Comparison of ENCODE assay signal across 1 cellular context in genomic region chr22:20552913-20553401, GRCh38.
TF ChIP-seq lines count a peak whose summit lies in the region.

No MANE protein-coding gene starts in this region.

TF ChIP-seq in HepG2, 621 proteins besides CTCF, POLR2A, EP300 and RAD21 (continued from another document and continues in another):
- TF ChIP-seq ZNF232 (CRISPR knock-in tag; IDR thresholded peaks at IDR 0.05; ENCODE audit: borderline replicate concordance), result no peak
- TF ChIP-seq HMG20A (CRISPR knock-in tag; IDR thresholded peaks at IDR 0.05; ENCODE audit: borderline replicate concordance), result peak; percentile 75; the same call in 1 of the 2 replicates
- TF ChIP-seq, protein P1, sequence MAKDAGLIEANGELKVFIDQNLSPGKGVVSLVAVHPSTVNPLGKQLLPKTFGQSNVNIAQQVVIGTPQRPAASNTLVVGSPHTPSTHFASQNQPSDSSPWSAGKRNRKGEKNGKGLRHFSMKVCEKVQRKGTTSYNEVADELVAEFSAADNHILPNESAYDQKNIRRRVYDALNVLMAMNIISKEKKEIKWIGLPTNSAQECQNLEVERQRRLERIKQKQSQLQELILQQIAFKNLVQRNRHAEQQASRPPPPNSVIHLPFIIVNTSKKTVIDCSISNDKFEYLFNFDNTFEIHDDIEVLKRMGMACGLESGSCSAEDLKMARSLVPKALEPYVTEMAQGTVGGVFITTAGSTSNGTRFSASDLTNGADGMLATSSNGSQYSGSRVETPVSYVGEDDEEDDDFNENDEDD (CRISPR knock-in tag; IDR thresholded peaks at IDR 0.05; ENCODE audit: borderline replicate concordance), result no peak
- peak; percentile 57; the same call in 1 of the 2 replicates for TF ChIP-seq AHDC1 (CRISPR knock-in tag; IDR thresholded peaks at IDR 0.05; ENCODE audit: borderline replicate concordance)
- no peak for TF ChIP-seq SRSF9 (IDR thresholded peaks at IDR 0.05; ENCODE audit: borderline replicate concordance, insufficient read depth, low read depth, low read length, poor library complexity, severe bottlenecking)
- no peak for TF ChIP-seq HNF4A (CRISPR knock-in tag; IDR thresholded peaks at IDR 0.05)
- no peak for TF ChIP-seq ZNF616 (CRISPR knock-in tag; IDR thresholded peaks at IDR 0.05; ENCODE audit: low read depth)
- TF ChIP-seq FOXP4 (CRISPR knock-in tag; IDR thresholded peaks at IDR 0.05), result peak; percentile 35
- TF ChIP-seq ZNF136 (CRISPR knock-in tag; IDR thresholded peaks at IDR 0.05; ENCODE audit: low read depth), result 0 out of 2 replicates have a peak, but pooled peaks have one; percentile 48
- TF ChIP-seq, protein P2, sequence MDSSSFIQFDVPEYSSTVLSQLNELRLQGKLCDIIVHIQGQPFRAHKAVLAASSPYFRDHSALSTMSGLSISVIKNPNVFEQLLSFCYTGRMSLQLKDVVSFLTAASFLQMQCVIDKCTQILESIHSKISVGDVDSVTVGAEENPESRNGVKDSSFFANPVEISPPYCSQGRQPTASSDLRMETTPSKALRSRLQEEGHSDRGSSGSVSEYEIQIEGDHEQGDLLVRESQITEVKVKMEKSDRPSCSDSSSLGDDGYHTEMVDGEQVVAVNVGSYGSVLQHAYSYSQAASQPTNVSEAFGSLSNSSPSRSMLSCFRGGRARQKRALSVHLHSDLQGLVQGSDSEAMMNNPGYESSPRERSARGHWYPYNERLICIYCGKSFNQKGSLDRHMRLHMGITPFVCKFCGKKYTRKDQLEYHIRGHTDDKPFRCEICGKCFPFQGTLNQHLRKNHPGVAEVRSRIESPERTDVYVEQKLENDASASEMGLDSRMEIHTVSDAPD (CRISPR knock-in tag; IDR thresholded peaks at IDR 0.05), result no peak
- no peak for TF ChIP-seq KLF9 (CRISPR knock-in tag; IDR thresholded peaks at IDR 0.05; ENCODE audit: low read depth)
- TF ChIP-seq MBNL3 (CRISPR knock-in tag; conservative IDR thresholded peaks at IDR 0.05), result no peak
- 0 out of 2 replicates have a peak, but pooled peaks have one; percentile 21 for TF ChIP-seq FOXO1 (CRISPR knock-in tag; IDR thresholded peaks at IDR 0.05)
- TF ChIP-seq ASH2L (IDR thresholded peaks at IDR 0.05; ENCODE audit: insufficient read length, low read depth, low read length), result peak; percentile 97
- TF ChIP-seq, protein P3, sequence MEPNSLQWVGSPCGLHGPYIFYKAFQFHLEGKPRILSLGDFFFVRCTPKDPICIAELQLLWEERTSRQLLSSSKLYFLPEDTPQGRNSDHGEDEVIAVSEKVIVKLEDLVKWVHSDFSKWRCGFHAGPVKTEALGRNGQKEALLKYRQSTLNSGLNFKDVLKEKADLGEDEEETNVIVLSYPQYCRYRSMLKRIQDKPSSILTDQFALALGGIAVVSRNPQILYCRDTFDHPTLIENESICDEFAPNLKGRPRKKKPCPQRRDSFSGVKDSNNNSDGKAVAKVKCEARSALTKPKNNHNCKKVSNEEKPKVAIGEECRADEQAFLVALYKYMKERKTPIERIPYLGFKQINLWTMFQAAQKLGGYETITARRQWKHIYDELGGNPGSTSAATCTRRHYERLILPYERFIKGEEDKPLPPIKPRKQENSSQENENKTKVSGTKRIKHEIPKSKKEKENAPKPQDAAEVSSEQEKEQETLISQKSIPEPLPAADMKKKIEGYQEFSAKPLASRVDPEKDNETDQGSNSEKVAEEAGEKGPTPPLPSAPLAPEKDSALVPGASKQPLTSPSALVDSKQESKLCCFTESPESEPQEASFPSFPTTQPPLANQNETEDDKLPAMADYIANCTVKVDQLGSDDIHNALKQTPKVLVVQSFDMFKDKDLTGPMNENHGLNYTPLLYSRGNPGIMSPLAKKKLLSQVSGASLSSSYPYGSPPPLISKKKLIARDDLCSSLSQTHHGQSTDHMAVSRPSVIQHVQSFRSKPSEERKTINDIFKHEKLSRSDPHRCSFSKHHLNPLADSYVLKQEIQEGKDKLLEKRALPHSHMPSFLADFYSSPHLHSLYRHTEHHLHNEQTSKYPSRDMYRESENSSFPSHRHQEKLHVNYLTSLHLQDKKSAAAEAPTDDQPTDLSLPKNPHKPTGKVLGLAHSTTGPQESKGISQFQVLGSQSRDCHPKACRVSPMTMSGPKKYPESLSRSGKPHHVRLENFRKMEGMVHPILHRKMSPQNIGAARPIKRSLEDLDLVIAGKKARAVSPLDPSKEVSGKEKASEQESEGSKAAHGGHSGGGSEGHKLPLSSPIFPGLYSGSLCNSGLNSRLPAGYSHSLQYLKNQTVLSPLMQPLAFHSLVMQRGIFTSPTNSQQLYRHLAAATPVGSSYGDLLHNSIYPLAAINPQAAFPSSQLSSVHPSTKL (CRISPR knock-in tag; IDR thresholded peaks at IDR 0.05), result peak; percentile 64; the same call in 1 of the 2 replicates
- peak; percentile 34 for TF ChIP-seq ZNF407 (CRISPR knock-in tag; IDR thresholded peaks at IDR 0.05; ENCODE audit: not compliant biosample characterization)
- no peak for TF ChIP-seq ZNF12 (CRISPR knock-in tag; IDR thresholded peaks at IDR 0.05)
- no peak for TF ChIP-seq CREBL2 (CRISPR knock-in tag; IDR thresholded peaks at IDR 0.05; ENCODE audit: borderline replicate concordance)
- no peak for TF ChIP-seq MAFK (conservative IDR thresholded peaks at IDR 0.05 in 1 of 2, IDR thresholded peaks at IDR 0.05 in 1 of 2; ENCODE audit: low read length in 2 of 2)
- TF ChIP-seq HOXD1 (CRISPR knock-in tag; IDR thresholded peaks at IDR 0.05), result no peak
- TF ChIP-seq, protein P4, sequence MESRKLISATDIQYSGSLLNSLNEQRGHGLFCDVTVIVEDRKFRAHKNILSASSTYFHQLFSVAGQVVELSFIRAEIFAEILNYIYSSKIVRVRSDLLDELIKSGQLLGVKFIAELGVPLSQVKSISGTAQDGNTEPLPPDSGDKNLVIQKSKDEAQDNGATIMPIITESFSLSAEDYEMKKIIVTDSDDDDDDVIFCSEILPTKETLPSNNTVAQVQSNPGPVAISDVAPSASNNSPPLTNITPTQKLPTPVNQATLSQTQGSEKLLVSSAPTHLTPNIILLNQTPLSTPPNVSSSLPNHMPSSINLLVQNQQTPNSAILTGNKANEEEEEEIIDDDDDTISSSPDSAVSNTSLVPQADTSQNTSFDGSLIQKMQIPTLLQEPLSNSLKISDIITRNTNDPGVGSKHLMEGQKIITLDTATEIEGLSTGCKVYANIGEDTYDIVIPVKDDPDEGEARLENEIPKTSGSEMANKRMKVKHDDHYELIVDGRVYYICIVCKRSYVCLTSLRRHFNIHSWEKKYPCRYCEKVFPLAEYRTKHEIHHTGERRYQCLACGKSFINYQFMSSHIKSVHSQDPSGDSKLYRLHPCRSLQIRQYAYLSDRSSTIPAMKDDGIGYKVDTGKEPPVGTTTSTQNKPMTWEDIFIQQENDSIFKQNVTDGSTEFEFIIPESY (CRISPR knock-in tag; IDR thresholded peaks at IDR 0.05), result 0 out of 2 replicates have a peak, but pooled peaks have one; percentile 8
- TF ChIP-seq CENPT (CRISPR knock-in tag; IDR thresholded peaks at IDR 0.05; ENCODE audit: low read depth), result no peak
- TF ChIP-seq ATM (IDR thresholded peaks at IDR 0.05; ENCODE audit: borderline replicate concordance), result no peak
- peak; percentile 55; the same call in 1 of the 2 replicates for TF ChIP-seq FOXJ3 (CRISPR knock-in tag; IDR thresholded peaks at IDR 0.05; ENCODE audit: borderline replicate concordance)
- TF ChIP-seq ZNF256 (CRISPR knock-in tag; conservative IDR thresholded peaks at IDR 0.05), result no peak
- peak; percentile 61; the same call in 1 of the 2 replicates for TF ChIP-seq TGIF2 (CRISPR knock-in tag; IDR thresholded peaks at IDR 0.05)
- TF ChIP-seq ZSCAN20 (CRISPR knock-in tag; IDR thresholded peaks at IDR 0.05; ENCODE audit: borderline replicate concordance), result no peak
